Comparison of ENCODE assay signal across 10 cellular contexts in the genomic region with DNA sequence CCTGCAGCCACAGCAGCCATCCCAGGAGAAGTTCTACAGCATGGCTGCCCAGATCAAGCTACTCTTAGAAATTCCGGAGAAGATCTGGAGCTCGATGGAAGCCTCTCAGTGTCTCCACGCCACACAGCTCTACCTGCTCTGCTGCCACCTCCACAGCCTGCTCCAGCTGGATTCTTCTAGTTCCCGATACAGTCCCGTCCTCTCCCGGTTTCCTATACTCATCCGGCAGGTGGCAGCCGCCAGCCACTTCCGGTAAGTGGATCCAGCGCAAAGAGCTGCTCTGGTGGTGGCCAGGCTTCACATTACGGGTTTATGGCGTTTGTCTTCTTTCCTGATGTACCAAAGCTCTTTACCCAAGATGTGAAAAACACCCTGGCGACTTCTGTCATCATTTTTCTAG. TPM values are rescaled to one million over a fixed set of nuclear protein-coding genes. Genes with fewer than 3 reads are reported as not detected.
DNase-seq lines count a peak whose midpoint lies in the region; ATAC-seq and TF ChIP-seq lines count a peak whose summit lies in the region.
"Had no signal": no experiment of that assay in that cellular context is flagged by ENCODE, and none has a peak within 500 bp of the region (broad histone marks: within the 10 kb centered on the region; RNA-seq: fewer than 3 reads in every experiment).

No MANE protein-coding gene starts in this region.

- H3K4me3 Mint-ChIP-seq in activated naive CD4-positive, alpha-beta T cell treated with anti-CD3 and anti-CD28 coated beads, Interleukin-2, amount 50 U/mL, for 24 hours, result no peak overlapping the region
- no peak overlapping the region for H3K4me3 Mint-ChIP-seq in activated naive CD4-positive, alpha-beta T cell treated with anti-CD3 and anti-CD28 coated beads for 36 hours
- no peak overlapping the region for H3K4me3 Mint-ChIP-seq in activated T-helper 17 cell treated with anti-CD3 and anti-CD28 coated beads, Interleukin-2, amount 50 U/mL, for 72 hours
- H3K4me3 Mint-ChIP-seq in stimulated activated memory B cell treated with anti-CD40 and anti-IgM and Interleukin-4, amounts not matched to agents 10 μg/mL and 1 μg/mL and 100 μg/mL, for 72 hours, result no peak overlapping the region

- no peak for TF ChIP-seq EP300 in suprapubic skin (IDR thresholded peaks at IDR 0.05)

- H3K4me1 Mint-ChIP-seq in activated naive CD4-positive, alpha-beta T cell treated with anti-CD3 and anti-CD28 coated beads, Interleukin-2, amount 50 U/mL, for 24 hours, result peaks cover 45% of the 10 kb centered on the region
- peaks cover 18% of the 10 kb centered on the region for H3K4me1 Mint-ChIP-seq in activated naive CD4-positive, alpha-beta T cell treated with anti-CD3 and anti-CD28 coated beads for 36 hours (ENCODE audit: low read depth)
- H3K4me1 Mint-ChIP-seq in activated T-helper 17 cell treated with anti-CD3 and anti-CD28 coated beads, Interleukin-2, amount 50 U/mL, for 72 hours, result peaks cover 19% of the 10 kb centered on the region
- H3K4me1 Mint-ChIP-seq in stimulated activated memory B cell treated with anti-CD40 and anti-IgM and Interleukin-4, amounts not matched to agents 10 μg/mL and 1 μg/mL and 100 μg/mL, for 72 hours, result peaks cover 15% of the 10 kb centered on the region

- intact Hi-C loops in activated naive CD4-positive, alpha-beta T cell treated with anti-CD3 and anti-CD28 coated beads for 36 hours (cut with micrococcal nuclease), result no loop called here
- intact Hi-C loops in testis (cut with DNase I; ENCODE audit: low total_unique reads), result no loop called here

- H3K9me3 ChIP-seq in testis (no peaks in the 10 kb centered on the region), suprapubic skin (no peaks in the 10 kb centered on the region), WERI-Rb-1 (ENCODE audit: severe bottlenecking) (no peaks in the 10 kb centered on the region)
- H3K9me3 ChIP-seq: heart left ventricle had no signal

- H3K36me3 Mint-ChIP-seq in activated naive CD4-positive, alpha-beta T cell treated with anti-CD3 and anti-CD28 coated beads, Interleukin-2, amount 50 U/mL, for 24 hours, result peaks cover 20% of the 10 kb centered on the region
- peaks cover 38% of the 10 kb centered on the region for H3K36me3 Mint-ChIP-seq in activated naive CD4-positive, alpha-beta T cell treated with anti-CD3 and anti-CD28 coated beads for 36 hours (ENCODE audit: low read depth)
- H3K36me3 Mint-ChIP-seq in activated T-helper 17 cell treated with anti-CD3 and anti-CD28 coated beads, Interleukin-2, amount 50 U/mL, for 72 hours (ENCODE audit: low read depth), result peaks cover 65% of the 10 kb centered on the region
- H3K36me3 Mint-ChIP-seq in stimulated activated memory B cell treated with anti-CD40 and anti-IgM and Interleukin-4, amounts not matched to agents 10 μg/mL and 1 μg/mL and 100 μg/mL, for 72 hours, result peaks cover 50% of the 10 kb centered on the region

- peak overlapping the region; percentile 51 for H3K27ac Mint-ChIP-seq in activated naive CD4-positive, alpha-beta T cell treated with anti-CD3 and anti-CD28 coated beads, Interleukin-2, amount 50 U/mL, for 24 hours
- H3K27ac Mint-ChIP-seq in activated naive CD4-positive, alpha-beta T cell treated with anti-CD3 and anti-CD28 coated beads for 36 hours, result no peak overlapping the region
- peak overlapping the region; percentile 40 for H3K27ac Mint-ChIP-seq in activated T-helper 17 cell treated with anti-CD3 and anti-CD28 coated beads, Interleukin-2, amount 50 U/mL, for 72 hours
- H3K27ac Mint-ChIP-seq in stimulated activated memory B cell treated with anti-CD40 and anti-IgM and Interleukin-4, amounts not matched to agents 10 μg/mL and 1 μg/mL and 100 μg/mL, for 72 hours, result no peak overlapping the region

- H3K36me3 ChIP-seq in testis (ENCODE audit: low read depth, missing control alignments), result no peaks in the 10 kb centered on the region
- peaks cover 52% of the 10 kb centered on the region for H3K36me3 ChIP-seq in suprapubic skin
- peaks cover 66% of the 10 kb centered on the region for H3K36me3 ChIP-seq in WERI-Rb-1

- H3K27me3 ChIP-seq in testis (no peaks in the 10 kb centered on the region), suprapubic skin (no peaks in the 10 kb centered on the region), WERI-Rb-1 (ENCODE audit: insufficient read depth, low read depth, severe bottlenecking) (no peaks in the 10 kb centered on the region)
- H3K27me3 ChIP-seq: heart left ventricle had no signal

- TF ChIP-seq POLR2A in testis (IDR thresholded peaks at IDR 0.05) (no peak), suprapubic skin (IDR thresholded peaks at IDR 0.05) (no peak)

- TF ChIP-seq CTCF in testis (IDR thresholded peaks at IDR 0.05) (no peak), suprapubic skin (IDR thresholded peaks at IDR 0.05) (no peak), WERI-Rb-1 (IDR thresholded peaks at IDR 0.05; ENCODE audit: low read depth, low read length) (no peak)

- no peak for ATAC-seq in activated T-helper 17 cell treated with anti-CD3 and anti-CD28 coated beads, Interleukin-2, amount 50 U/mL, for 72 hours (replicated peaks)
- ATAC-seq in stimulated activated memory B cell treated with anti-CD40 and anti-IgM and Interleukin-4, amounts not matched to agents 10 μg/mL and 1 μg/mL and 100 μg/mL, for 72 hours, result no peak
- ATAC-seq: heart left ventricle had no signal

- H3K4me1 ChIP-seq in testis (peaks cover 12% of the 10 kb centered on the region), suprapubic skin (peaks cover 27% of the 10 kb centered on the region)

- CTCF ChIA-PET in activated naive CD4-positive, alpha-beta T cell treated with anti-CD3 and anti-CD28 coated beads for 36 hours (lab: Charles Lee), result interaction anchor here (0.5 to 0.8 kb wide), 2 partner anchors 25 to 36 kb away, joined by 3 to 4 read pairs; a partner anchor contains a TSS

- H3K9me3 Mint-ChIP-seq in activated naive CD4-positive, alpha-beta T cell treated with anti-CD3 and anti-CD28 coated beads, Interleukin-2, amount 50 U/mL, for 24 hours, result no peaks in the 10 kb centered on the region
- no peaks in the 10 kb centered on the region for H3K9me3 Mint-ChIP-seq in activated naive CD4-positive, alpha-beta T cell treated with anti-CD3 and anti-CD28 coated beads for 36 hours
- no peaks in the 10 kb centered on the region for H3K9me3 Mint-ChIP-seq in activated T-helper 17 cell treated with anti-CD3 and anti-CD28 coated beads, Interleukin-2, amount 50 U/mL, for 72 hours
- no peaks in the 10 kb centered on the region for H3K9me3 Mint-ChIP-seq in stimulated activated memory B cell treated with anti-CD40 and anti-IgM and Interleukin-4, amounts not matched to agents 10 μg/mL and 1 μg/mL and 100 μg/mL, for 72 hours

- 65 to 83% methylated on average over 13 of the region's 13 CpGs for WGBS in testis, 2 donors
- 80% methylated on average over 13 of the region's 13 CpGs for WGBS in suprapubic skin

- DNase-seq in activated naive CD4-positive, alpha-beta T cell treated with anti-CD3 and anti-CD28 coated beads for 36 hours, result no peak
- DNase-seq in iris pigment epithelial cell (ENCODE audit: low read depth), result peak; percentile 43
- DNase-seq in testis, result peak; percentile 34
- DNase-seq in suprapubic skin (ENCODE audit: low spot score in 2 of 2), result no peak
- no peak for DNase-seq in WERI-Rb-1
- DNase-seq: DND-41 had no signal

- no peaks in the 10 kb centered on the region for H3K27me3 Mint-ChIP-seq in activated naive CD4-positive, alpha-beta T cell treated with anti-CD3 and anti-CD28 coated beads, Interleukin-2, amount 50 U/mL, for 24 hours
- no peaks in the 10 kb centered on the region for H3K27me3 Mint-ChIP-seq in activated naive CD4-positive, alpha-beta T cell treated with anti-CD3 and anti-CD28 coated beads for 36 hours (ENCODE audit: low read depth)
- no peaks in the 10 kb centered on the region for H3K27me3 Mint-ChIP-seq in activated T-helper 17 cell treated with anti-CD3 and anti-CD28 coated beads, Interleukin-2, amount 50 U/mL, for 72 hours
- H3K27me3 Mint-ChIP-seq in stimulated activated memory B cell treated with anti-CD40 and anti-IgM and Interleukin-4, amounts not matched to agents 10 μg/mL and 1 μg/mL and 100 μg/mL, for 72 hours, result no peaks in the 10 kb centered on the region

- H3K27ac ChIP-seq in testis (no peak overlapping the region), suprapubic skin (no peak overlapping the region), WERI-Rb-1 (no peak overlapping the region)
- H3K27ac ChIP-seq: heart left ventricle had no signal

- no peak overlapping the region for H3K4me3 ChIP-seq in testis
- H3K4me3 ChIP-seq in suprapubic skin, result no peak overlapping the region
- H3K4me3 ChIP-seq in WERI-Rb-1 (ENCODE audit: low read depth, low read length), result no peak overlapping the region
- H3K4me3 ChIP-seq: heart left ventricle had no signal

RNA-seq across cellular contexts. Expression of gene COG1, which starts 3.6 kb away (rescaled TPM):
- total RNA-seq in activated naive CD4-positive, alpha-beta T cell treated with anti-CD3 and anti-CD28 coated beads for 36 hours, result 10 to 100 TPM; 31.4 to 32.1 TPM
- 10 to 100 TPM; 22.5 to 27.3 TPM for total RNA-seq in activated T-helper 17 cell treated with anti-CD3 and anti-CD28 coated beads, Interleukin-2, amount 50 U/mL, for 72 hours
- total RNA-seq in testis (10 to 100 TPM; 56.3 to 58.3 TPM), suprapubic skin (10 to 100 TPM; 17.9 to 65.8 (median 23.8) TPM)
- polyA plus RNA-seq in testis (ENCODE audit: insufficient read depth, low read depth, low replicate concordance), result 61.8 TPM

RNA-seq across cellular contexts. Expression of gene SSTR2, which starts 31.7 kb away (rescaled TPM):
- not detected for total RNA-seq in activated naive CD4-positive, alpha-beta T cell treated with anti-CD3 and anti-CD28 coated beads for 36 hours
- total RNA-seq in activated T-helper 17 cell treated with anti-CD3 and anti-CD28 coated beads, Interleukin-2, amount 50 U/mL, for 72 hours, result under 1 TPM; 0.04 to 0.90 TPM
- total RNA-seq in testis (under 1 TPM; 0.25 to 0.31 TPM), suprapubic skin (under 1 TPM; 0.30 to 0.89 (median 0.78) TPM)
- polyA plus RNA-seq in testis (ENCODE audit: insufficient read depth, low read depth, low replicate concordance), result 0.29 TPM

Comparison
In these comparisons a context has a peak if more than half of its experiments do, and no peak if none do; other contexts are left out.
1. H3K27ac Mint-ChIP-seq: peak in activated naive CD4-positive, alpha-beta T cell treated with anti-CD3 and anti-CD28 coated beads, Interleukin-2, amount 50 U/mL, for 24 hours (single experiment) and activated T-helper 17 cell treated with anti-CD3 and anti-CD28 coated beads, Interleukin-2, amount 50 U/mL, for 72 hours (single experiment); none in activated naive CD4-positive, alpha-beta T cell treated with anti-CD3 and anti-CD28 coated beads for 36 hours (single experiment) and stimulated activated memory B cell treated with anti-CD40 and anti-IgM and Interleukin-4, amounts not matched to agents 10 μg/mL and 1 μg/mL and 100 μg/mL, for 72 hours (single experiment).
2. DNase-seq: peak in iris pigment epithelial cell (single experiment) and testis (single experiment); none in activated naive CD4-positive, alpha-beta T cell treated with anti-CD3 and anti-CD28 coated beads for 36 hours (single experiment), suprapubic skin (0 of 2) and WERI-Rb-1 (single experiment).